ENCODE assay signal across 25 cellular contexts in the genomic region with DNA sequence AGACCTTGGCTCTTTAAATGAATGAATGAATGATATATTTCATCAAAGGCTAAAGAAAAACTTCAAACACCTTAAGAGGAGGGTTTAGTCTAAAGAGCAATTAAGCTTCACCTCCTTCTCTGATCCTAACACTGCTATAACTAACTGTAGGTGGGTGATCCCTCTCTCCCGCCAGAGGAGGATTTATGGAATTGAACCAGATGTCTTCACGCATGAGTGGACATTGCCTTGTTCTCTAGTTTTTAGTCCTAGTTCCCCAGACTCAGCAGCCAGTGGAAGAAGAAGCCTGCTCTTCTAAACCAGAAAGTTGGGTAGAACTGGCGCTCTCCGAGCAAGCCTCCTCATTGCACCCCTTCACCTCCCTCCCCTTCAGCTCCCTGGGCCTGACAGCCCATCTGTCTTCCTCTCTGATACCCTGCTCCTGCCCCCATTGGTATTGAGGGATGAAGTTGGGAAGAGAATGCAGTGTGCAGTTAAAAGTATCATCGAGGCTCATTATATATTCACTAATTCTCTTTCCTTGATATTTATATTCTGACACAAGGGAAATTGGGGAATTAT.
DNase-seq lines count a peak whose midpoint lies in the region; FAIRE-seq and TF ChIP-seq lines count a peak whose summit lies in the region.
"Had no signal": no experiment of that assay in that cellular context is flagged by ENCODE, and none has a peak within 500 bp of the region (broad histone marks: within the 10 kb centered on the region; RNA-seq: fewer than 3 reads in every experiment).

No MANE protein-coding gene starts in this region.

- TF ChIP-seq POLR2A in H1 (IDR thresholded peaks at IDR 0.05; ENCODE audit: control extremely low read depth in 1 of 2, low read depth in 2 of 2, low read length in 2 of 2): no peak

- no peak overlapping the region for H3K56ac ChIP-seq in H1 (replicated peaks; ENCODE audit: insufficient read length, low read depth, low read length)

- H4K8ac ChIP-seq in H1 (ENCODE audit: extremely low read depth, insufficient read depth, low read length): no peak overlapping the region

- H2AFZ ChIP-seq in H1 (ENCODE audit: low read length): no peak overlapping the region

- no peak overlapping the region for H3K18ac ChIP-seq in H1 (ENCODE audit: extremely low read depth, low read length)

- no peak overlapping the region for H3K14ac ChIP-seq in H1 (ENCODE audit: insufficient read length)

- no peaks in the 10 kb centered on the region for H3K36me3 ChIP-seq in H1 (ENCODE audit: control insufficient read depth in 2 of 4, insufficient read depth in 4 of 4, low read length in 3 of 4)
- H3K36me3 ChIP-seq: heart left ventricle, Peyer's patch, right atrium auricular region, SJSA1 had no signal

- no peak overlapping the region for H2AK5ac ChIP-seq in H1 (ENCODE audit: low read depth, low read length)

- H4K91ac ChIP-seq in H1 (replicated peaks; ENCODE audit: insufficient read length, low read length): no peak overlapping the region

- no peak for TF ChIP-seq CTCF in H1 (IDR thresholded peaks at IDR 0.05; ENCODE audit: control extremely low read depth in 1 of 3, insufficient read depth in 1 of 3, low read depth in 1 of 3, low read length in 3 of 3)

- no peaks in the 10 kb centered on the region for H3K23me2 ChIP-seq in H1 (ENCODE audit: low read depth, low read length)

- DNase-seq in GM18507 (ENCODE audit: extremely low spot score, insufficient read length, low read depth): no peak
- peak; percentile 91 for DNase-seq in NCI-H524 treated with DMSO at 0.1 percent for 48 hours (lab: John Stamatoyannopoulos, UW)
- DNase-seq in H1 (ENCODE audit: low read depth in 1 of 2, low spot score in 2 of 2): no peak
- peak; percentile 27 for DNase-seq in retina
- DNase-seq in stimulated activated CD4-positive, alpha-beta T cell treated with anti-CD3 and anti-CD28 coated beads, Interleukin-12 subunit alpha, Interleukin-12 subunit beta, amount 100 ng/mL, for 4 hours: no peak
- no peak for DNase-seq in HT-29 (ENCODE audit: low spot score)
- DNase-seq in NCI-H2029 treated with DMSO at 0.1 percent for 48 hours (lab: John Stamatoyannopoulos, UW): no peak
- DNase-seq: activated CD4-positive, alpha-beta T cell treated with anti-CD3 and anti-CD28 coated beads for 1 hour; activated gamma-delta T cell treated with Interleukin-2 at 50 U/mL for 16 hours; activated naive CD8-positive, alpha-beta T cell treated with anti-CD3 and anti-CD28 coated beads, Interleukin-2, amount 50 U/mL, for 24 hours; heart left ventricle; HFFc6; IMR-90; NCI-H1092 treated with DMSO at 0.1 percent for 48 hours; NCI-H2081; NK-92 treated with Interleukin-12 subunit alpha and Interleukin-12 subunit beta, amount 100 ng/mL, for 24 hours; occipital lobe; Peyer's patch; stimulated activated CD4-positive, alpha-beta T cell treated with anti-CD3 and anti-CD28 coated beads, Interleukin-2, amount 100 ng/mL, for 48 hours; T-helper 1 cell; testis had no signal

- no peak overlapping the region for H2BK15ac ChIP-seq in H1 (ENCODE audit: low read length)

- no peaks in the 10 kb centered on the region for H3K27me3 ChIP-seq in H1 (replicated peaks in 1 of 4; ENCODE audit: control insufficient read depth in 3 of 4, extremely low read depth in 1 of 4, insufficient read depth in 3 of 4, low read length in 3 of 4)
- H3K27me3 ChIP-seq: heart left ventricle, Peyer's patch, right atrium auricular region, SJSA1, testis had no signal

- no peak overlapping the region for H2BK5ac ChIP-seq in H1 (ENCODE audit: low read depth, low read length)

- H3K9ac ChIP-seq in H1 (replicated peaks in 1 of 4; ENCODE audit: extremely low read depth in 1 of 4, low read depth in 3 of 4, low read length in 3 of 4): no peak overlapping the region

- H2BK12ac ChIP-seq in H1 (ENCODE audit: low read depth, low read length): no peak overlapping the region

- TF ChIP-seq RAD21 in H1 (IDR thresholded peaks at IDR 0.05 in 1 of 2, conservative IDR thresholded peaks at IDR 0.05 in 1 of 2; ENCODE audit: low read depth in 2 of 2, low read length in 2 of 2): no peak

- FAIRE-seq in GM18507 (lab: Jason Lieb, UNC) (peak; percentile 41), H1 (lab: Jason Lieb, UNC) (peak; percentile 13)
- FAIRE-seq: TTC549 had no signal

- H3K79me1 ChIP-seq in H1 (ENCODE audit: low read depth, low read length): 0 out of 2 replicates have a peak, but pooled peaks cover 2% of the 10 kb centered on the region

- peaks cover 0 to 3% (median 2%) of the 10 kb centered on the region in 4 experiments; a peak in 4 of 7 replicates for H3K4me1 ChIP-seq in H1 (replicated peaks in 1 of 4; ENCODE audit: control insufficient read depth in 3 of 4, insufficient read depth in 4 of 4, low read length in 3 of 4)

- H4K20me1 ChIP-seq in H1 (replicated peaks in 1 of 2; ENCODE audit: control insufficient read depth in 1 of 2, insufficient read depth in 2 of 2, low read length in 2 of 2): peaks cover 0 to 2% of the 10 kb centered on the region in 2 experiments

- no peak overlapping the region for H3K27ac ChIP-seq in H1 (ENCODE audit: low read depth, low read length)
- H3K27ac ChIP-seq: epithelial cell of prostate, heart left ventricle, Peyer's patch, right atrium auricular region, SJSA1, testis had no signal

- H4K5ac ChIP-seq in H1 (ENCODE audit: insufficient read length, low read depth, low read length): no peak overlapping the region

- 78% methylated on average over 5 of the region's 5 CpGs; no CpG with 5 or more reads in 1 of the 2 experiments for WGBS in H1 (ENCODE audit: extremely low coverage in 1 of 2, insufficient coverage in 1 of 2, insufficient read length in 1 of 2, insufficient replicate concordance in 2 of 2, low coverage in 1 of 2, low lambda C conversion rate in 2 of 2, missing lambda C conversion rate in 1 of 2), 2 experiments

- H3K4me3 ChIP-seq in H1 (ENCODE audit: extremely low read depth in 1 of 4, insufficient read depth in 2 of 4, low read depth in 3 of 4, low read length in 4 of 4): no peak overlapping the region
- H3K4me3 ChIP-seq: heart left ventricle, Peyer's patch, right atrium auricular region, SJSA1, testis had no signal

- H2BK120ac ChIP-seq in H1 (replicated peaks; ENCODE audit: low read depth, low read length): no peak overlapping the region

- H3K79me2 ChIP-seq in H1 (ENCODE audit: control insufficient read depth in 1 of 2, insufficient read depth in 2 of 2, low read length in 2 of 2): peaks cover 0 to 86% of the 10 kb centered on the region in 2 experiments; a peak in 3 of 4 replicates

- POLR2A ChIA-PET in H1 (lab: Charles Lee; ENCODE audit: partially characterized antibody): interaction anchor here (1.7 kb wide), 1 partner anchor 92 kb away, joined by 4 read pairs; no protein-coding TSS in a partner anchor

- H2BK20ac ChIP-seq in H1 (ENCODE audit: low read length): no peak overlapping the region

- CTCF ChIA-PET in H1 (lab: Charles Lee; ENCODE audit: partially characterized antibody): interaction anchor here (0.6 to 1.9 kb wide), 5 partner anchors 13 to 100 kb away, joined by 3 to 7 read pairs (median 3); no protein-coding TSS in a partner anchor

- TF ChIP-seq EP300 in H1 (IDR thresholded peaks at IDR 0.05; ENCODE audit: borderline replicate concordance in 1 of 2, low read depth in 2 of 2, low read length in 2 of 2): no peak

- peak overlapping the region in 1 of 2 experiments; percentile 14; a peak in 1 of 4 replicates for H3K4me2 ChIP-seq in H1 (ENCODE audit: insufficient read depth in 1 of 2, low read depth in 2 of 2, low read length in 2 of 2)

- no peak overlapping the region for H3K4ac ChIP-seq in H1 (replicated peaks; ENCODE audit: insufficient read length, low read depth, low read length)

- no peak overlapping the region for H3K23ac ChIP-seq in H1 (ENCODE audit: insufficient read length)

- no peaks in the 10 kb centered on the region for H3K9me3 ChIP-seq in H1 (ENCODE audit: insufficient read depth in 2 of 2, low read depth in 1 of 2, low read length in 1 of 2)
- H3K9me3 ChIP-seq: heart left ventricle, Peyer's patch, right atrium auricular region, SJSA1, testis had no signal

TF ChIP-seq in H1, 55 proteins besides CTCF, POLR2A, EP300 and RAD21:
- no peak for TF ChIP-seq JUN (IDR thresholded peaks at IDR 0.05; ENCODE audit: low read depth, low read length)
- no peak for TF ChIP-seq JUND (IDR thresholded peaks at IDR 0.05; ENCODE audit: low read length)
- TF ChIP-seq TCF12 (IDR thresholded peaks at IDR 0.05; ENCODE audit: low read depth, low read length): no peak
- TF ChIP-seq SP2 (IDR thresholded peaks at IDR 0.05; ENCODE audit: low read length): no peak
- TF ChIP-seq SUZ12 (IDR thresholded peaks at IDR 0.05; ENCODE audit: low read length): no peak
- TF ChIP-seq HDAC6 (IDR thresholded peaks at IDR 0.05; ENCODE audit: low read depth, low read length): no peak
- TF ChIP-seq CBX8 (IDR thresholded peaks at IDR 0.05; ENCODE audit: borderline replicate concordance, low read depth, low read length): no peak
- TF ChIP-seq CREB1 (IDR thresholded peaks at IDR 0.05): no peak
- TF ChIP-seq EGR1 (IDR thresholded peaks at IDR 0.05; ENCODE audit: borderline replicate concordance, low read depth, low read length): no peak
- TF ChIP-seq EZH2 (IDR thresholded peaks at IDR 0.05; ENCODE audit: low read depth, low read length, severe bottlenecking): no peak

Comparison
In these comparisons a context has a peak if more than half of its experiments do, and no peak if none do; other contexts are left out.
1. DNase-seq: peak in NCI-H524 treated with DMSO at 0.1 percent for 48 hours (single experiment) and retina (single experiment); none in GM18507 (single experiment), H1 (0 of 2), stimulated activated CD4-positive, alpha-beta T cell treated with anti-CD3 and anti-CD28 coated beads, Interleukin-12 subunit alpha, Interleukin-12 subunit beta, amount 100 ng/mL, for 4 hours (single experiment), HT-29 (single experiment) and NCI-H2029 treated with DMSO at 0.1 percent for 48 hours (single experiment).